In genomic region chr15:74994685-74995084, GRCh38 we compare ENCODE assay signal across 9 cellular contexts. TPM values are rescaled to one million over a fixed set of nuclear protein-coding genes. Genes with fewer than 3 reads are reported as not detected.
DNase-seq lines count a peak whose midpoint lies in the region; ATAC-seq and TF ChIP-seq lines count a peak whose summit lies in the region.
"Had no signal": no experiment of that assay in that cellular context is flagged by ENCODE, and none has a peak within 500 bp of the region (broad histone marks: within the 10 kb centered on the region; RNA-seq: fewer than 3 reads in every experiment).

No MANE protein-coding gene starts in this region.

- TF ChIP-seq CTCF in type B pancreatic cell (conservative IDR thresholded peaks at IDR 0.05), result no peak

- no peaks in the 10 kb centered on the region for H3K9me3 Mint-ChIP-seq in stimulated activated naive CD8-positive, alpha-beta T cell treated with anti-CD3 and anti-CD28 coated beads, Interleukin-15, Interleukin-2, amounts not matched to agents 100 ng/mL and 50 ng/mL, for 24 hours
- no peaks in the 10 kb centered on the region for H3K9me3 Mint-ChIP-seq in activated T-helper 2 cell treated with anti-CD3 and anti-CD28 coated beads, Interferon-gamma antibody, Interleukin-2, Interleukin-4, amounts not matched to agents 10 μg/mL and 5 μg/mL and 100 μg/mL, durations not matched to agents 14 hours and 24 hours and 36 hours
- H3K9me3 Mint-ChIP-seq in type B pancreatic cell, result no peaks in the 10 kb centered on the region

- no peak for ATAC-seq in stimulated activated naive CD8-positive, alpha-beta T cell treated with anti-CD3 and anti-CD28 coated beads, Interleukin-15, Interleukin-2, amounts not matched to agents 100 U/mL and 50 U/mL, for 24 hours
- ATAC-seq in GM18858 (IDR thresholded peaks at IDR 0.05; ENCODE audit: unreplicated experiment) (no peak), Right ventricle myocardium superior (ENCODE audit: poor library complexity) (no peak)

- peaks cover 44% of the 10 kb centered on the region for H3K27me3 Mint-ChIP-seq in stimulated activated naive CD8-positive, alpha-beta T cell treated with anti-CD3 and anti-CD28 coated beads, Interleukin-15, Interleukin-2, amounts not matched to agents 100 ng/mL and 50 ng/mL, for 24 hours
- H3K27me3 Mint-ChIP-seq in activated T-helper 2 cell treated with anti-CD3 and anti-CD28 coated beads, Interferon-gamma antibody, Interleukin-2, Interleukin-4, amounts not matched to agents 10 μg/mL and 5 μg/mL and 100 μg/mL, durations not matched to agents 14 hours and 24 hours and 36 hours (ENCODE audit: low read depth), result peaks cover 38% of the 10 kb centered on the region
- H3K27me3 Mint-ChIP-seq in type B pancreatic cell, result peaks cover 37% of the 10 kb centered on the region

- no peaks in the 10 kb centered on the region for H3K36me3 Mint-ChIP-seq in stimulated activated naive CD8-positive, alpha-beta T cell treated with anti-CD3 and anti-CD28 coated beads, Interleukin-15, Interleukin-2, amounts not matched to agents 100 ng/mL and 50 ng/mL, for 24 hours (ENCODE audit: low read depth)
- H3K36me3 Mint-ChIP-seq in activated T-helper 2 cell treated with anti-CD3 and anti-CD28 coated beads, Interferon-gamma antibody, Interleukin-2, Interleukin-4, amounts not matched to agents 10 μg/mL and 5 μg/mL and 100 μg/mL, durations not matched to agents 14 hours and 24 hours and 36 hours (ENCODE audit: low read depth), result no peaks in the 10 kb centered on the region
- H3K36me3 Mint-ChIP-seq in type B pancreatic cell, result peaks cover 4% of the 10 kb centered on the region

- intact Hi-C loops in activated T-helper 2 cell treated with anti-CD3 and anti-CD28 coated beads, Interferon-gamma antibody, Interleukin-2, Interleukin-4, amounts not matched to agents 10 μg/mL and 5 μg/mL and 100 μg/mL, durations not matched to agents 14 hours and 24 hours and 36 hours (cut with micrococcal nuclease), result no loop called here
- intact Hi-C loops in Right ventricle myocardium superior (cut with DNase I), result no loop called here

- no peak for DNase-seq in stimulated activated naive CD8-positive, alpha-beta T cell treated with anti-CD3 and anti-CD28 coated beads, Interleukin-15, Interleukin-2, amounts not matched to agents 100 U/mL and 50 U/mL, for 24 hours
- no peak for DNase-seq in activated T-helper 2 cell treated with anti-CD3 and anti-CD28 coated beads, Interferon-gamma antibody, Interleukin-2, Interleukin-4, amounts not matched to agents 10 μg/mL and 5 μg/mL and 100 μg/mL, durations not matched to agents 14 hours and 24 hours and 36 hours (ENCODE audit: low spot score)
- DNase-seq in type B pancreatic cell (ENCODE audit: extremely low spot score, unreplicated experiment), result no peak
- no peak for DNase-seq in Right ventricle myocardium superior
- DNase-seq in NCI-H1436 (lab: John Stamatoyannopoulos, UW), result no peak

- H3K27ac Mint-ChIP-seq in stimulated activated naive CD8-positive, alpha-beta T cell treated with anti-CD3 and anti-CD28 coated beads, Interleukin-15, Interleukin-2, amounts not matched to agents 100 ng/mL and 50 ng/mL, for 24 hours, result no peak overlapping the region
- H3K27ac Mint-ChIP-seq in activated T-helper 2 cell treated with anti-CD3 and anti-CD28 coated beads, Interferon-gamma antibody, Interleukin-2, Interleukin-4, amounts not matched to agents 10 μg/mL and 5 μg/mL and 100 μg/mL, durations not matched to agents 14 hours and 24 hours and 36 hours, result no peak overlapping the region
- no peak overlapping the region for H3K27ac Mint-ChIP-seq in type B pancreatic cell

- peaks cover 20% of the 10 kb centered on the region for H3K4me1 Mint-ChIP-seq in stimulated activated naive CD8-positive, alpha-beta T cell treated with anti-CD3 and anti-CD28 coated beads, Interleukin-15, Interleukin-2, amounts not matched to agents 100 ng/mL and 50 ng/mL, for 24 hours (ENCODE audit: low read depth)
- peaks cover 8% of the 10 kb centered on the region for H3K4me1 Mint-ChIP-seq in activated T-helper 2 cell treated with anti-CD3 and anti-CD28 coated beads, Interferon-gamma antibody, Interleukin-2, Interleukin-4, amounts not matched to agents 10 μg/mL and 5 μg/mL and 100 μg/mL, durations not matched to agents 14 hours and 24 hours and 36 hours (ENCODE audit: low read depth)
- H3K4me1 Mint-ChIP-seq in type B pancreatic cell (ENCODE audit: unreplicated experiment), result peaks cover 15% of the 10 kb centered on the region

- peak overlapping the region; percentile 83 for H3K4me3 Mint-ChIP-seq in stimulated activated naive CD8-positive, alpha-beta T cell treated with anti-CD3 and anti-CD28 coated beads, Interleukin-15, Interleukin-2, amounts not matched to agents 100 ng/mL and 50 ng/mL, for 24 hours
- peak overlapping the region; percentile 42 for H3K4me3 Mint-ChIP-seq in activated T-helper 2 cell treated with anti-CD3 and anti-CD28 coated beads, Interferon-gamma antibody, Interleukin-2, Interleukin-4, amounts not matched to agents 10 μg/mL and 5 μg/mL and 100 μg/mL, durations not matched to agents 14 hours and 24 hours and 36 hours (ENCODE audit: low read depth)
- peak overlapping the region; percentile 86 for H3K4me3 Mint-ChIP-seq in type B pancreatic cell

- peak overlapping the region; percentile 64 for H3K27ac ChIP-seq in layer of hippocampus (ENCODE audit: low read depth, low read length)
- H3K27ac ChIP-seq: SK-N-MC had no signal

- no peaks in the 10 kb centered on the region for H3K27me3 ChIP-seq in layer of hippocampus (ENCODE audit: control insufficient read depth, insufficient read depth, low read length)

RNA-seq across cellular contexts. Expression of gene SCAMP5, which starts 0.7 kb away (rescaled TPM):
- 0.89 and 0.99 TPM in 2 replicates for total RNA-seq in activated T-helper 2 cell treated with anti-CD3 and anti-CD28 coated beads, Interferon-gamma antibody, Interleukin-2, Interleukin-4, amounts not matched to agents 10 μg/mL and 5 μg/mL and 100 μg/mL, durations not matched to agents 14 hours and 24 hours and 36 hours
- total RNA-seq in type B pancreatic cell (ENCODE audit: low replicate concordance) (38.1 and 41.8 TPM in 2 replicates), Right ventricle myocardium superior (1.2 TPM)

RNA-seq across cellular contexts. Expression of gene PPCDC, which starts 28.7 kb away (rescaled TPM):
- total RNA-seq in activated T-helper 2 cell treated with anti-CD3 and anti-CD28 coated beads, Interferon-gamma antibody, Interleukin-2, Interleukin-4, amounts not matched to agents 10 μg/mL and 5 μg/mL and 100 μg/mL, durations not matched to agents 14 hours and 24 hours and 36 hours, result 28.4 and 31.0 TPM in 2 replicates
- total RNA-seq in type B pancreatic cell (ENCODE audit: low replicate concordance) (19.1 and 23.6 TPM in 2 replicates), Right ventricle myocardium superior (5.5 TPM)

RNA-seq across cellular contexts. Expression of gene RPP25, which starts 38.1 kb away (rescaled TPM):
- 13.1 and 14.2 TPM in 2 replicates for total RNA-seq in activated T-helper 2 cell treated with anti-CD3 and anti-CD28 coated beads, Interferon-gamma antibody, Interleukin-2, Interleukin-4, amounts not matched to agents 10 μg/mL and 5 μg/mL and 100 μg/mL, durations not matched to agents 14 hours and 24 hours and 36 hours
- 9.9 and 11.3 TPM in 2 replicates for total RNA-seq in type B pancreatic cell (ENCODE audit: low replicate concordance)
- 3.4 TPM for total RNA-seq in Right ventricle myocardium superior

RNA-seq across cellular contexts. Expression of gene COX5A, which starts 56.8 kb away (rescaled TPM):
- total RNA-seq in activated T-helper 2 cell treated with anti-CD3 and anti-CD28 coated beads, Interferon-gamma antibody, Interleukin-2, Interleukin-4, amounts not matched to agents 10 μg/mL and 5 μg/mL and 100 μg/mL, durations not matched to agents 14 hours and 24 hours and 36 hours, result 311 and 333 TPM in 2 replicates
- total RNA-seq in type B pancreatic cell (ENCODE audit: low replicate concordance) (248 and 307 TPM in 2 replicates), Right ventricle myocardium superior (1,582 TPM)

Comparison
In these comparisons a context has a peak if more than half of its experiments do, and no peak if none do; other contexts are left out.
1. RNA of gene SCAMP5, which starts 0.7 kb away (total RNA-seq): 38.1 to 41.8 TPM in type B pancreatic cell; 1.2 TPM in Right ventricle myocardium superior (single experiment) and 0.89 to 0.99 TPM in activated T-helper 2 cell treated with anti-CD3 and anti-CD28 coated beads, Interferon-gamma antibody, Interleukin-2, Interleukin-4, amounts not matched to agents 10 μg/mL and 5 μg/mL and 100 μg/mL, durations not matched to agents 14 hours and 24 hours and 36 hours; every median in the first group is over 10 times any median in the second.
2. Peak in every context shown above with its lines, with median percentiles within 50 percentile points of each other: H3K4me3 Mint-ChIP-seq.